Comparison of ENCODE assay signal across 20 cellular contexts in genomic region chr6:12592634-12593033, GRCh38.
DNase-seq lines count a peak whose midpoint lies in the region; ATAC-seq and TF ChIP-seq lines count a peak whose summit lies in the region.
"Had no signal": no experiment of that assay in that cellular context is flagged by ENCODE, and none has a peak within 500 bp of the region (broad histone marks: within the 10 kb centered on the region; RNA-seq: fewer than 3 reads in every experiment).

No MANE protein-coding gene starts in this region.

- H3K27ac ChIP-seq in lung (ENCODE audit: low read depth in 1 of 2, low read length in 1 of 2) (peak overlapping the region in 1 of 2 donors; percentile 52), psoas muscle (no peak overlapping the region), aorta (ENCODE audit: low read depth in 1 of 2, low read length in 2 of 2) (no peak overlapping the region)
- H3K27ac ChIP-seq: coronary artery, SJCRH30, spleen had no signal

- peak; percentile 28 for ATAC-seq in lung (ENCODE audit: insufficient read depth, low FRiP score)
- no peak for ATAC-seq in psoas muscle
- no peak for ATAC-seq in aorta (ENCODE audit: low FRiP score)
- no peak for ATAC-seq in HG02970 (IDR thresholded peaks at IDR 0.05; ENCODE audit: low FRiP score, unreplicated experiment)
- ATAC-seq: activated T-helper 17 cell treated with anti-CD3 and anti-CD28 coated beads, Interleukin-2, amount 50 U/mL, for 72 hours; stimulated activated naive CD8-positive, alpha-beta T cell treated with anti-CD3 and anti-CD28 coated beads, Interleukin-15, amount 100 ng/mL, for 72 hours had no signal

- peaks cover 0 to 2% of the 10 kb centered on the region in 2 donors for H3K4me1 ChIP-seq in lung (ENCODE audit: control insufficient read depth in 2 of 2, insufficient read depth in 2 of 2, low read length in 2 of 2)
- H3K4me1 ChIP-seq in psoas muscle = no peaks in the 10 kb centered on the region
- H3K4me1 ChIP-seq in aorta (ENCODE audit: control insufficient read depth in 1 of 2, insufficient read depth in 2 of 2, low read length in 2 of 2) = no peaks in the 10 kb centered on the region
- H3K4me1 ChIP-seq: SJCRH30 had no signal

- peak; percentile 38 for DNase-seq in Caki2 (ENCODE audit: low read depth)
- peak; percentile 19 for DNase-seq in LoVo (ENCODE audit: low spot score)
- peak; percentile 38 for DNase-seq in choroid plexus epithelial cell (ENCODE audit: low read depth)
- peak; percentile 42 for DNase-seq in lung (ENCODE audit: low spot score)
- DNase-seq in psoas muscle = no peak
- no peak for DNase-seq in aorta
- DNase-seq in GM19240 (ENCODE audit: insufficient read length, low spot score) = no peak
- DNase-seq: activated CD4-positive, alpha-beta T cell treated with anti-CD3 and anti-CD28 coated beads, Interleukin-2, amount 50 U/mL, for 4 hours; DMS 273 treated with DMSO at 0.1 percent for 48 hours; midbrain; MM.1S; NCI-H2081 treated with DMSO at 0.1 percent for 48 hours; NCI-H774; occipital lobe; SJCRH30; spleen; stimulated activated naive CD8-positive, alpha-beta T cell treated with anti-CD3 and anti-CD28 coated beads, Interleukin-15, amount 100 ng/mL, for 72 hours had no signal

- WGBS in lung, 2 donors = 57 to 69% methylated on average over 4 of the region's 4 CpGs
- WGBS in psoas muscle, 3 donors = 71 to 82% (median 77%) methylated on average over 4 of the region's 4 CpGs
- WGBS in aorta, 2 donors = 84 to 85% methylated on average over 4 of the region's 4 CpGs

- H3K36me3 ChIP-seq in lung (ENCODE audit: control insufficient read depth in 2 of 2, insufficient read depth in 2 of 2, low read length in 2 of 2) = no peaks in the 10 kb centered on the region
- H3K36me3 ChIP-seq in psoas muscle (ENCODE audit: insufficient read depth in 1 of 2, low read depth in 1 of 2) = no peaks in the 10 kb centered on the region
- no peaks in the 10 kb centered on the region for H3K36me3 ChIP-seq in aorta (ENCODE audit: control insufficient read depth in 1 of 2, insufficient read depth in 2 of 2, low read length in 1 of 2)
- H3K36me3 ChIP-seq: SJCRH30, spleen had no signal

- in situ Hi-C loops in Caki2 (cut with HindIII; ENCODE audit: low pct_unique_long_range_greater_than_20kb, low sequenced_read_pairs) = no loop called here

- intact Hi-C loops in psoas muscle (cut with DNase I) = no loop called here
- intact Hi-C loops in aorta (cut with DNase I) = loop anchor here in 1 of 2 donors (10.0 kb wide), 1 partner anchor 188 kb away; no protein-coding TSS in a partner anchor

- H3K27me3 ChIP-seq in lung (ENCODE audit: control insufficient read depth, insufficient read depth) = no peaks in the 10 kb centered on the region
- H3K27me3 ChIP-seq in psoas muscle (ENCODE audit: insufficient read depth in 3 of 3, low read length in 2 of 3) = no peaks in the 10 kb centered on the region
- H3K27me3 ChIP-seq in aorta (ENCODE audit: control insufficient read depth in 1 of 2, insufficient read depth in 2 of 2, low read length in 1 of 2) = no peaks in the 10 kb centered on the region
- H3K27me3 ChIP-seq: SJCRH30, spleen had no signal

- H3K4me3 ChIP-seq in choroid plexus epithelial cell (ENCODE audit: low read depth, low read length) (no peak overlapping the region), lung (no peak overlapping the region), psoas muscle (no peak overlapping the region), aorta (ENCODE audit: low read length in 2 of 2) (no peak overlapping the region)
- H3K4me3 ChIP-seq: coronary artery, SJCRH30, spleen had no signal

- no peak for TF ChIP-seq CTCF in choroid plexus epithelial cell (conservative IDR thresholded peaks at IDR 0.05; ENCODE audit: low read depth, low read length)
- no peak for TF ChIP-seq CTCF in lung (IDR thresholded peaks at IDR 0.05; ENCODE audit: control extremely low read depth, extremely low read depth)
- no peak for TF ChIP-seq CTCF in psoas muscle (IDR thresholded peaks at IDR 0.05)

- H3K9me3 ChIP-seq in lung (ENCODE audit: control insufficient read depth in 2 of 2, insufficient read depth in 1 of 2, low read length in 1 of 2) (no peaks in the 10 kb centered on the region), psoas muscle (no peaks in the 10 kb centered on the region), aorta (ENCODE audit: control insufficient read depth, low read length) (no peaks in the 10 kb centered on the region)
- H3K9me3 ChIP-seq: SJCRH30, spleen had no signal

Comparison
In these comparisons a context has a peak if more than half of its experiments do, and no peak if none do; other contexts are left out.
1. DNase-seq: peak in Caki2 (single experiment), LoVo (single experiment), choroid plexus epithelial cell (single experiment) and lung (single experiment); none in psoas muscle (0 of 2), aorta (0 of 2) and GM19240 (single experiment).